ENCODE assay signal across 17 cellular contexts in the genomic region with DNA sequence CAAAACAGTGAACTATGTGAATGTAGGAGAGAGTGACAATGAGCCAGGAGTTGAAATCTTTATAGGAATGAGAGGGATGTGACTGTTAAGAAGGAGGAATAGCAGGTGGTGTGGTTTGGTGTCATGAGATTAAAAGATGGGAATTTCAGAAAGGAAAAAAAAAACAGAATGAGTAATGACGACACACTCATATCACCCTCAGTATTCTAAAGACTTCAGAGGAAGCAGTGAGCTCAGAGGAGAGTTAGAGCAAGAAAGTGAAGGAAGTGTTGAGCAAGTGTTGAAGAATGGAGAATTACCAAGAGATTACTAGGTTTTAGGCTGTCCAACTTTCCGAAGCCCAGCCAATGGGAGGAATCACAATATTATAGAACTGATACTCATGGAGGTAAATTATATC.
A peak's percentile ranks its signal among the peaks of the same experiment; 100 is the strongest.
DNase-seq lines count a peak whose midpoint lies in the region; ATAC-seq and TF ChIP-seq lines count a peak whose summit lies in the region.
"Had no signal": no experiment of that assay in that cellular context is flagged by ENCODE, and none has a peak within 500 bp of the region (broad histone marks: within the 10 kb centered on the region; RNA-seq: fewer than 3 reads in every experiment).

No MANE protein-coding gene starts in this region.

- no peaks in the 10 kb centered on the region for H3K9me3 ChIP-seq in fibroblast of lung (ENCODE audit: control insufficient read depth, insufficient read depth, low read depth, low read length)
- H3K9me3 ChIP-seq in WERI-Rb-1 (ENCODE audit: severe bottlenecking), result no peaks in the 10 kb centered on the region
- H3K9me3 ChIP-seq: adrenal gland, gastroesophageal sphincter, Peyer's patch, prostate gland, tibial nerve had no signal

- H3K4me1 ChIP-seq in ACC112 (ENCODE audit: control insufficient read depth, insufficient read depth, low read length, unreplicated experiment) (peaks cover 4% of the 10 kb centered on the region), fibroblast of lung (ENCODE audit: control insufficient read depth, extremely low read depth, insufficient read depth, low read length) (peaks cover 3% of the 10 kb centered on the region)
- H3K4me1 ChIP-seq: adrenal gland, gastroesophageal sphincter, Peyer's patch, prostate gland, tibial nerve had no signal

- no peaks in the 10 kb centered on the region for H3K27me3 ChIP-seq in ACC112 (ENCODE audit: insufficient read depth, low read length)
- no peaks in the 10 kb centered on the region for H3K27me3 ChIP-seq in fibroblast of lung (ENCODE audit: control insufficient read depth, insufficient read depth, low read length)
- H3K27me3 ChIP-seq in WERI-Rb-1 (ENCODE audit: insufficient read depth, low read depth, severe bottlenecking), result no peaks in the 10 kb centered on the region
- H3K27me3 ChIP-seq: adrenal gland, gastroesophageal sphincter, Peyer's patch, tibial nerve had no signal

- DNase-seq in GM04504 (ENCODE audit: low read depth), result peak; percentile 5
- DNase-seq in RKO (ENCODE audit: low spot score), result peak; percentile 90
- peak; percentile 11 to 33 for DNase-seq in fibroblast of lung (ENCODE audit: low read depth in 2 of 2)
- no peak for DNase-seq in A172 (ENCODE audit: low spot score)
- DNase-seq in WERI-Rb-1, result no peak
- DNase-seq in iPS-NIHi7 (ENCODE audit: extremely low spot score), result no peak
- DNase-seq: activated T-cell treated with anti-CD3 and anti-CD28 coated beads, Interleukin-2, amount 50 U/mL, for 48 hours; adrenal gland; NCI-H1105 treated with DMSO at 0.1 percent for 48 hours; Peyer's patch; stimulated activated CD4-positive, alpha-beta T cell treated with anti-CD3 and anti-CD28 coated beads, Interleukin-1b, Interleukin-23, amount 100 ng/mL, for 48 hours had no signal

- ATAC-seq in HG03460 (IDR thresholded peaks at IDR 0.05; ENCODE audit: unreplicated experiment), result no peak
- ATAC-seq: gastroesophageal sphincter, GM12878 had no signal

- H3K27ac ChIP-seq in ACC112 (ENCODE audit: low read depth, low read length), result peak overlapping the region; percentile 26; the same call in 1 of the 2 replicates
- no peak overlapping the region for H3K27ac ChIP-seq in fibroblast of lung (ENCODE audit: insufficient read depth, low read length)
- no peak overlapping the region for H3K27ac ChIP-seq in WERI-Rb-1
- H3K27ac ChIP-seq: adrenal gland, gastroesophageal sphincter, Peyer's patch, prostate gland, tibial nerve had no signal

- H3K9ac ChIP-seq in fibroblast of lung (ENCODE audit: insufficient read depth, low read length), result no peak overlapping the region

- H4K20me1 ChIP-seq in fibroblast of lung (ENCODE audit: control insufficient read depth, extremely low read depth, insufficient read depth, low read length), result no peaks in the 10 kb centered on the region

- H2AFZ ChIP-seq in ACC112 (ENCODE audit: low read length, unreplicated experiment) (no peak overlapping the region), fibroblast of lung (ENCODE audit: low read length) (no peak overlapping the region)

- H3K36me3 ChIP-seq in ACC112 (ENCODE audit: insufficient read depth, low read length) (peaks cover 8% of the 10 kb centered on the region), fibroblast of lung (ENCODE audit: control insufficient read depth, insufficient read depth, low read length) (no peaks in the 10 kb centered on the region), WERI-Rb-1 (no peaks in the 10 kb centered on the region)
- H3K36me3 ChIP-seq: adrenal gland, Peyer's patch, prostate gland had no signal

- no peak for TF ChIP-seq CTCF in fibroblast of lung (conservative IDR thresholded peaks at IDR 0.05 in 1 of 2, IDR thresholded peaks at IDR 0.05 in 1 of 2; ENCODE audit: low read depth in 1 of 2, low read length in 2 of 2)
- TF ChIP-seq CTCF in WERI-Rb-1 (IDR thresholded peaks at IDR 0.05; ENCODE audit: low read depth, low read length), result no peak

- H3K4me3 ChIP-seq in ACC112 (ENCODE audit: low read depth, low read length), result no peak overlapping the region
- no peak overlapping the region for H3K4me3 ChIP-seq in fibroblast of lung (replicated peaks in 1 of 4; ENCODE audit: control extremely low read depth in 1 of 4, insufficient read depth in 1 of 4, low read depth in 3 of 4, low read length in 4 of 4)
- no peak overlapping the region for H3K4me3 ChIP-seq in WERI-Rb-1 (ENCODE audit: low read depth, low read length)
- H3K4me3 ChIP-seq: adrenal gland, gastroesophageal sphincter, GM12878, Peyer's patch, prostate gland, tibial nerve had no signal

- H3K4me2 ChIP-seq in fibroblast of lung (ENCODE audit: extremely low read depth, insufficient read depth, low read length), result no peak overlapping the region

- H3K79me2 ChIP-seq in ACC112 (ENCODE audit: control insufficient read depth, insufficient read depth, low read length, unreplicated experiment) (no peaks in the 10 kb centered on the region), fibroblast of lung (ENCODE audit: control insufficient read depth, insufficient read depth, low read length) (no peaks in the 10 kb centered on the region)

Comparison
In these comparisons a context has a peak if more than half of its experiments do, and no peak if none do; other contexts are left out.
1. DNase-seq: peak in GM04504 (single experiment), RKO (single experiment) and fibroblast of lung (2 of 2); none in A172 (single experiment), WERI-Rb-1 (single experiment) and iPS-NIHi7 (single experiment).